ENCODE assay signal across 27 cellular contexts in genomic region chr6:168825226-168826077, GRCh38.
"Had no signal": no experiment of that assay in that cellular context is flagged by ENCODE, and none has a peak within 500 bp of the region (broad histone marks: within the 10 kb centered on the region; RNA-seq: fewer than 3 reads in every experiment).

No MANE protein-coding gene starts in this region.

- H3K27ac ChIP-seq: ascending aorta, body of pancreas, RWPE1, SJSA1 had no signal

- H3K9me3 Mint-ChIP-seq: activated naive CD4-positive, alpha-beta T cell treated with anti-CD3 and anti-CD28 coated beads, Interleukin-2, amount 50 U/mL, for 72 hours; activated T-cell treated with anti-CD3 and anti-CD28 coated beads, Interleukin-2, amount 50 U/mL, for 4 hours; T-helper 2 cell treated with Interferon-gamma antibody and Interleukin-4, amounts not matched to agents 5 μg/mL and 100 μg/mL, for 36 hours had no signal

- ATAC-seq: activated naive CD4-positive, alpha-beta T cell treated with anti-CD3 and anti-CD28 coated beads, Interleukin-2, amount 50 U/mL, for 72 hours; activated naive CD8-positive, alpha-beta T cell treated with anti-CD3 and anti-CD28 coated beads, Interleukin-2, amount 50 U/mL, for 24 hours; activated T-cell treated with anti-CD3 and anti-CD28 coated beads, Interleukin-2, amount 50 U/mL, for 4 hours; body of pancreas; K562; Panc1; SK-N-SH treated with all-trans-retinoic acid at 6 μM for 48 hours had no signal

- H3K9me3 ChIP-seq: ascending aorta, body of pancreas, SJSA1 had no signal

- H3K4me1 Mint-ChIP-seq: activated naive CD8-positive, alpha-beta T cell treated with anti-CD3 and anti-CD28 coated beads, Interleukin-2, amount 50 U/mL, for 24 hours had no signal

- H3K4me1 ChIP-seq: ascending aorta, body of pancreas, SJSA1 had no signal

- H3K27me3 ChIP-seq: ascending aorta, body of pancreas, SJSA1 had no signal

- H3K36me3 ChIP-seq: ascending aorta, SJSA1 had no signal

- H3K36me3 Mint-ChIP-seq: activated naive CD4-positive, alpha-beta T cell treated with anti-CD3 and anti-CD28 coated beads, Interleukin-2, amount 50 U/mL, for 72 hours had no signal

- DNase-seq: activated CD4-positive, alpha-beta T cell treated with anti-CD3 and anti-CD28 coated beads for 48 hours; activated CD4-positive, alpha-beta T cell treated with anti-CD3 and anti-CD28 coated beads, Interleukin-2, amount 50 U/mL, for 48 hours; activated CD4-positive, CD25-positive, alpha-beta regulatory T cell treated with anti-CD3 and anti-CD28 coated beads, Interleukin-2, amount 50 U/mL, for 72 hours; activated effector memory CD4-positive, alpha-beta T cell treated with anti-CD3 and anti-CD28 coated beads, Interleukin-2, amount 50 U/mL, for 16 hours; activated naive CD4-positive, alpha-beta T cell treated with Interleukin-2 at 50 U/mL for 16 hours; activated naive CD8-positive, alpha-beta T cell treated with anti-CD3 and anti-CD28 coated beads, Interleukin-2, amount 50 U/mL, for 24 hours; activated T-cell treated with anti-CD3 and anti-CD28 coated beads, Interleukin-2, amount 50 U/mL, for 4 hours; amniotic stem cell; body of pancreas; Karpas-422; NCI-H1048; NCI-H146; NCI-H187 treated with DMSO at 0.1 percent for 48 hours; NCI-H2081 treated with DMSO at 0.1 percent for 48 hours; NCI-H2171; NCI-H226; OCI-M1; Right ventricle myocardium superior; SW 1271 had no signal

- H3K4me3 ChIP-seq: ascending aorta, body of pancreas, K562, SJSA1 had no signal

- H3K27ac Mint-ChIP-seq: activated naive CD4-positive, alpha-beta T cell treated with anti-CD3 and anti-CD28 coated beads, Interleukin-2, amount 50 U/mL, for 72 hours; activated naive CD8-positive, alpha-beta T cell treated with anti-CD3 and anti-CD28 coated beads, Interleukin-2, amount 50 U/mL, for 24 hours; T-helper 2 cell treated with Interferon-gamma antibody and Interleukin-4, amounts not matched to agents 5 μg/mL and 100 μg/mL, for 36 hours had no signal

- H3K4me3 Mint-ChIP-seq: activated naive CD8-positive, alpha-beta T cell treated with anti-CD3 and anti-CD28 coated beads, Interleukin-2, amount 50 U/mL, for 24 hours; activated T-cell treated with anti-CD3 and anti-CD28 coated beads, Interleukin-2, amount 50 U/mL, for 4 hours; T-helper 2 cell treated with Interferon-gamma antibody and Interleukin-4, amounts not matched to agents 5 μg/mL and 100 μg/mL, for 36 hours had no signal

- H3K27me3 Mint-ChIP-seq: activated naive CD8-positive, alpha-beta T cell treated with anti-CD3 and anti-CD28 coated beads, Interleukin-2, amount 50 U/mL, for 24 hours had no signal
